8 cellular contexts compared by ENCODE assay signal in the genomic region with DNA sequence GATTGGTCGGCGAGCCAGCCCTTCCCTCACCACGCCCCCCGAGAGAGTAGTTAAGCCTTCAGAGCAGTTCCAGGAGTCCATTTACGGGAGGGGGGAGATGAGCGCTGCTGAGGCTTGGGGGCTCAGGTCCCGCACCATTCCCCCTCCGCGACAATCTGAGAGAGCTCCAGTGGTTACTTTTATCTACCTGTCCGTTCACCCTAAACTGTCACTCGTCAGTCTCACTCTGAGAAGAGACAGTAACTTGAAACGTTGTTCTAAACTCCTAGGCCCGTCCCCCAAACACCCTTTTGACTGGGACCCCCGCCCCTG. TPM values are rescaled to one million over a fixed set of nuclear protein-coding genes. Genes with fewer than 3 reads are reported as not detected.
A peak's percentile ranks its signal among the peaks of the same experiment; 100 is the strongest.
DNase-seq lines count a peak whose midpoint lies in the region; ATAC-seq and TF ChIP-seq lines count a peak whose summit lies in the region.

No MANE protein-coding gene starts in this region.

- H3K9me3 Mint-ChIP-seq in IgD-negative memory B cell (no peaks in the 10 kb centered on the region), progenitor cell of endocrine pancreas (ENCODE audit: low read depth) (no peaks in the 10 kb centered on the region)
- no peaks in the 10 kb centered on the region for H3K9me3 Mint-ChIP-seq in activated CD4-positive, alpha-beta memory T cell treated with anti-CD3 and anti-CD28 coated beads for 36 hours

- CTCF ChIA-PET in activated CD4-positive, alpha-beta memory T cell treated with anti-CD3 and anti-CD28 coated beads for 36 hours (lab: Charles Lee): interaction anchor here (1.1 to 5.0 kb wide), 6 partner anchors 9 to 172 kb away, joined by 3 to 89 read pairs (median 16); no protein-coding TSS in a partner anchor

- intact Hi-C loops in activated CD4-positive, alpha-beta memory T cell treated with anti-CD3 and anti-CD28 coated beads for 36 hours (cut with micrococcal nuclease): loop anchor here (1.0 kb wide), 2 partner anchors 9 to 25 kb away; no protein-coding TSS in a partner anchor

- peaks cover 2% of the 10 kb centered on the region for H3K36me3 Mint-ChIP-seq in IgD-negative memory B cell
- peaks cover 8% of the 10 kb centered on the region for H3K36me3 Mint-ChIP-seq in activated CD4-positive, alpha-beta memory T cell treated with anti-CD3 and anti-CD28 coated beads for 36 hours
- no peaks in the 10 kb centered on the region for H3K36me3 Mint-ChIP-seq in progenitor cell of endocrine pancreas (ENCODE audit: insufficient read depth)

- H3K27ac ChIP-seq in foreskin keratinocyte: peak overlapping the region; percentile 82

- ATAC-seq in foreskin keratinocyte: no peak

- DNase-seq in NCI-H345 (lab: John Stamatoyannopoulos, UW) (peak; percentile 75), NCI-H345 treated with DMSO at 0.1 percent for 48 hours (lab: John Stamatoyannopoulos, UW; ENCODE audit: unreplicated experiment) (no peak), foreskin keratinocyte (no peak), progenitor cell of endocrine pancreas (ENCODE audit: low spot score, unreplicated experiment) (no peak), A172 (ENCODE audit: low spot score) (no peak), SW480 (ENCODE audit: low spot score) (no peak)
- no peak for DNase-seq in activated CD4-positive, alpha-beta memory T cell treated with anti-CD3 and anti-CD28 coated beads for 36 hours

- TF ChIP-seq CTCF in foreskin keratinocyte (conservative IDR thresholded peaks at IDR 0.05) (no peak), progenitor cell of endocrine pancreas (IDR thresholded peaks at IDR 0.05; ENCODE audit: unreplicated experiment) (no peak)

- H3K27me3 Mint-ChIP-seq in IgD-negative memory B cell (peaks cover 29% of the 10 kb centered on the region), progenitor cell of endocrine pancreas (peaks cover 27% of the 10 kb centered on the region)
- H3K27me3 Mint-ChIP-seq in activated CD4-positive, alpha-beta memory T cell treated with anti-CD3 and anti-CD28 coated beads for 36 hours: peaks cover 1% of the 10 kb centered on the region

- H3K4me3 Mint-ChIP-seq in IgD-negative memory B cell: peak overlapping the region; percentile 92 to 99 (median 98)
- H3K4me3 Mint-ChIP-seq in activated CD4-positive, alpha-beta memory T cell treated with anti-CD3 and anti-CD28 coated beads for 36 hours: peak overlapping the region; percentile 87
- peak overlapping the region; percentile 84 for H3K4me3 Mint-ChIP-seq in progenitor cell of endocrine pancreas (ENCODE audit: low read depth)

- H3K27ac Mint-ChIP-seq in IgD-negative memory B cell (peak overlapping the region; percentile 99 to 100 (median 99)), progenitor cell of endocrine pancreas (peak overlapping the region; percentile 97)
- peak overlapping the region; percentile 84 for H3K27ac Mint-ChIP-seq in activated CD4-positive, alpha-beta memory T cell treated with anti-CD3 and anti-CD28 coated beads for 36 hours

- POLR2A ChIA-PET in activated CD4-positive, alpha-beta memory T cell treated with anti-CD3 and anti-CD28 coated beads for 36 hours (lab: Charles Lee): interaction anchor here (0.9 to 4.0 kb wide), 8 partner anchors 9 to 176 kb away, joined by 3 to 44 read pairs (median 7); partner anchors contain the start of gene RTN2

- peaks cover 3% of the 10 kb centered on the region for H3K4me1 ChIP-seq in foreskin keratinocyte

- H3K27me3 ChIP-seq in foreskin keratinocyte: no peaks in the 10 kb centered on the region

- H3K4me1 Mint-ChIP-seq in IgD-negative memory B cell (peaks cover 11 to 18% (median 17%) of the 10 kb centered on the region in 3 donors), progenitor cell of endocrine pancreas (ENCODE audit: low read depth) (peaks cover 19% of the 10 kb centered on the region)
- peaks cover 33% of the 10 kb centered on the region for H3K4me1 Mint-ChIP-seq in activated CD4-positive, alpha-beta memory T cell treated with anti-CD3 and anti-CD28 coated beads for 36 hours (ENCODE audit: low read depth)

RNA-seq across cellular contexts. Expression of gene FOSB, which starts 2.0 kb away (rescaled TPM):
- 48.1 TPM for polyA plus RNA-seq in IgD-negative memory B cell
- total RNA-seq in activated CD4-positive, alpha-beta memory T cell treated with anti-CD3 and anti-CD28 coated beads for 36 hours: 1 to 10 TPM; 3.7 to 5.9 TPM
- total RNA-seq in foreskin keratinocyte: 1.7 and 2.7 TPM in 2 replicates
- 0.68 and 1.0 TPM in 2 replicates for polyA plus RNA-seq in foreskin keratinocyte
- 5.3 and 7.3 TPM in 2 replicates for total RNA-seq in progenitor cell of endocrine pancreas
- 0.17 TPM in 1 of 2 replicates, not detected in the other for total RNA-seq in A172 (2014; rRNA removed; shearing (Covaris generic))

RNA-seq across cellular contexts. Expression of gene RTN2, which starts 27.1 kb away (rescaled TPM):
- 0.71 TPM for polyA plus RNA-seq in IgD-negative memory B cell
- total RNA-seq in activated CD4-positive, alpha-beta memory T cell treated with anti-CD3 and anti-CD28 coated beads for 36 hours: 1 to 10 TPM; 1.5 to 2.2 TPM
- 11.7 and 12.0 TPM in 2 replicates for total RNA-seq in foreskin keratinocyte
- polyA plus RNA-seq in foreskin keratinocyte: 16.6 and 17.7 TPM in 2 replicates
- 17.9 and 21.6 TPM in 2 replicates for total RNA-seq in progenitor cell of endocrine pancreas
- 3.4 and 7.7 TPM in 2 replicates for total RNA-seq in A172 (2014; rRNA removed; shearing (Covaris generic))

RNA-seq across cellular contexts. Expression of gene PPM1N, which starts 28.5 kb away (rescaled TPM):
- 4.0 TPM for polyA plus RNA-seq in IgD-negative memory B cell
- total RNA-seq in activated CD4-positive, alpha-beta memory T cell treated with anti-CD3 and anti-CD28 coated beads for 36 hours: 1 to 10 TPM; 3.5 to 3.6 TPM
- 2.0 and 2.1 TPM in 2 replicates for total RNA-seq in foreskin keratinocyte
- polyA plus RNA-seq in foreskin keratinocyte: 3.4 and 3.7 TPM in 2 replicates
- total RNA-seq in progenitor cell of endocrine pancreas: 0.62 TPM in 1 of 2 replicates, not detected in the other
- total RNA-seq in A172 (2014; rRNA removed; shearing (Covaris generic)): 0.31 and 3.6 TPM in 2 replicates

RNA-seq across cellular contexts. Expression of gene VASP, which starts 37.5 kb away (rescaled TPM):
- 111 TPM for polyA plus RNA-seq in IgD-negative memory B cell
- total RNA-seq in activated CD4-positive, alpha-beta memory T cell treated with anti-CD3 and anti-CD28 coated beads for 36 hours: 100 to 1,000 TPM; 167 to 174 TPM
- 168 and 176 TPM in 2 replicates for total RNA-seq in foreskin keratinocyte
- polyA plus RNA-seq in foreskin keratinocyte: 157 and 161 TPM in 2 replicates
- total RNA-seq in progenitor cell of endocrine pancreas: 93.4 and 94.9 TPM in 2 replicates
- 54.7 and 64.6 TPM in 2 replicates for total RNA-seq in A172 (2014; rRNA removed; shearing (Covaris generic))

RNA-seq across cellular contexts. Expression of gene ERCC1, which starts 46.1 kb away (rescaled TPM):
- polyA plus RNA-seq in IgD-negative memory B cell (50.2 TPM), foreskin keratinocyte (359 and 380 TPM in 2 replicates)
- total RNA-seq in activated CD4-positive, alpha-beta memory T cell treated with anti-CD3 and anti-CD28 coated beads for 36 hours: 10 to 100 TPM; 59.4 to 59.7 TPM
- total RNA-seq in foreskin keratinocyte (271 TPM in 2 replicates), progenitor cell of endocrine pancreas (58.5 and 64.8 TPM in 2 replicates)
- total RNA-seq in A172 (2014; rRNA removed; shearing (Covaris generic)): 45.5 and 60.2 TPM in 2 replicates
